ENCODE assay signal across 8 cellular contexts in genomic region chr16:85615852-85616607, GRCh38. TPM values are rescaled to one million over a fixed set of nuclear protein-coding genes. Genes with fewer than 3 reads are reported as not detected.
DNase-seq lines count a peak whose midpoint lies in the region; ATAC-seq and TF ChIP-seq lines count a peak whose summit lies in the region.

No MANE protein-coding gene starts in this region.

- H3K4me2 ChIP-seq in mesenchymal stem cell (ENCODE audit: low read length, poor library complexity, severe bottlenecking): peak overlapping the region; percentile 97

- H3K27me3 Mint-ChIP-seq in activated CD8-positive, alpha-beta T cell treated with anti-CD3 and anti-CD28 coated beads for 36 hours: no peaks in the 10 kb centered on the region

- TF ChIP-seq CTCF in GM06990 (IDR thresholded peaks at IDR 0.05; ENCODE audit: insufficient read depth, low read length, poor library complexity, severe bottlenecking): peak; percentile 97
- peak; percentile 98 for TF ChIP-seq CTCF in activated CD8-positive, alpha-beta T cell treated with anti-CD3 and anti-CD28 coated beads for 36 hours (IDR thresholded peaks at IDR 0.05)

- no peaks in the 10 kb centered on the region for H3K36me3 Mint-ChIP-seq in activated CD8-positive, alpha-beta T cell treated with anti-CD3 and anti-CD28 coated beads for 36 hours (ENCODE audit: low read depth)

- peak overlapping the region; percentile 77 for H4K91ac ChIP-seq in mesenchymal stem cell (ENCODE audit: low read length)

- H2AK5ac ChIP-seq in mesenchymal stem cell (ENCODE audit: low read length, severe bottlenecking): peak overlapping the region; percentile 52

- intact Hi-C loops in activated CD8-positive, alpha-beta T cell treated with anti-CD3 and anti-CD28 coated beads for 36 hours (cut with micrococcal nuclease): no loop called here

- peak; percentile 51 for ATAC-seq in HG02610 (IDR thresholded peaks at IDR 0.05; ENCODE audit: unreplicated experiment)
- peak; percentile 57 for ATAC-seq in activated CD8-positive, alpha-beta T cell treated with anti-CD3 and anti-CD28 coated beads for 36 hours
- no peak for ATAC-seq in HG03439 (IDR thresholded peaks at IDR 0.05; ENCODE audit: unreplicated experiment)

- H3K4me3 ChIP-seq in GM06990 (replicated peaks; ENCODE audit: low read depth, low read length) (peak overlapping the region; percentile 39), mesenchymal stem cell (ENCODE audit: insufficient read depth in 1 of 2, low read depth in 1 of 2, low read length in 2 of 2) (peak overlapping the region in 1 of 2 experiments; percentile 29)

- peak overlapping the region; percentile 84 to 88 for H3K4ac ChIP-seq in mesenchymal stem cell (ENCODE audit: low read depth in 1 of 2, low read length in 2 of 2)

- no peaks in the 10 kb centered on the region for H3K9me3 ChIP-seq in mesenchymal stem cell (ENCODE audit: control insufficient read depth, low read length)

- H3K27me3 ChIP-seq in GM06990 (replicated peaks; ENCODE audit: control insufficient read depth, insufficient read depth, low read length): no peaks in the 10 kb centered on the region
- H3K27me3 ChIP-seq in mesenchymal stem cell (ENCODE audit: control insufficient read depth in 1 of 2, insufficient read depth in 1 of 2, low read length in 2 of 2): no peaks in the 10 kb centered on the region

- peaks cover 44% of the 10 kb centered on the region for H3K4me1 Mint-ChIP-seq in activated CD8-positive, alpha-beta T cell treated with anti-CD3 and anti-CD28 coated beads for 36 hours (ENCODE audit: low read depth)

- H3K14ac ChIP-seq in mesenchymal stem cell (ENCODE audit: low read length in 2 of 2): peak overlapping the region in 1 of 2 experiments; percentile 35

- H2BK15ac ChIP-seq in mesenchymal stem cell (ENCODE audit: low read depth, poor library complexity, severe bottlenecking): peak overlapping the region; percentile 95

- peak overlapping the region; percentile 81 to 88 for H3K18ac ChIP-seq in mesenchymal stem cell (ENCODE audit: low read depth in 1 of 2, low read length in 2 of 2)

- H3K23ac ChIP-seq in mesenchymal stem cell (ENCODE audit: low read length in 2 of 2): no peak overlapping the region

- peaks cover 52% of the 10 kb centered on the region for H3K4me1 ChIP-seq in mesenchymal stem cell (ENCODE audit: control insufficient read depth, insufficient read depth, low read depth, low read length)

- H3K9ac ChIP-seq in mesenchymal stem cell (ENCODE audit: low read length): no peak overlapping the region

- peak overlapping the region; percentile 94 for H2BK120ac ChIP-seq in mesenchymal stem cell (ENCODE audit: low read depth, low read length)

- H3K79me1 ChIP-seq in mesenchymal stem cell (replicated peaks; ENCODE audit: low read length, poor library complexity, severe bottlenecking): peaks cover 44% of the 10 kb centered on the region

- WGBS in mesenchymal stem cell: 18% methylated on average over 21 of the region's 21 CpGs

- peak overlapping the region; percentile 18 for H3K27ac ChIP-seq in mesenchymal stem cell (ENCODE audit: low read length, poor library complexity, severe bottlenecking)

- peak overlapping the region; percentile 75 for H3K27ac Mint-ChIP-seq in activated CD8-positive, alpha-beta T cell treated with anti-CD3 and anti-CD28 coated beads for 36 hours

- no peaks in the 10 kb centered on the region for H3K9me3 Mint-ChIP-seq in activated CD8-positive, alpha-beta T cell treated with anti-CD3 and anti-CD28 coated beads for 36 hours

- DNase-seq in GM06990 (ENCODE audit: extremely low read depth, insufficient read length) (peak; percentile 76), NCI-H69 (lab: John Stamatoyannopoulos, UW) (peak; percentile 73), mesenchymal stem cell (peak; percentile 95)
- DNase-seq in activated CD8-positive, alpha-beta T cell treated with anti-CD3 and anti-CD28 coated beads for 36 hours: peak; percentile 93
- DNase-seq in effector CD4-positive, alpha-beta T cell: peak; percentile 66
- DNase-seq in stimulated activated CD8-positive, alpha-beta memory T cell treated with anti-CD3 and anti-CD28 coated beads, Interleukin-12 subunit alpha, Interleukin-12 subunit beta, amount 100 ng/mL, for 24 hours (ENCODE audit: extremely low read depth): peak; percentile 53

- H3K36me3 ChIP-seq in GM06990 (ENCODE audit: control insufficient read depth, insufficient read depth, low read length) (no peaks in the 10 kb centered on the region; the same call in 1 of the 2 replicates), mesenchymal stem cell (ENCODE audit: control insufficient read depth in 1 of 2, insufficient read depth in 2 of 2, low read depth in 1 of 2, low read length in 2 of 2) (peaks cover 0 to 26% of the 10 kb centered on the region in 2 experiments)

- peak overlapping the region; percentile 70 for H3K4me3 Mint-ChIP-seq in activated CD8-positive, alpha-beta T cell treated with anti-CD3 and anti-CD28 coated beads for 36 hours

- H2AFZ ChIP-seq in mesenchymal stem cell (ENCODE audit: low read depth, low read length): no peak overlapping the region

- POLR2A ChIA-PET in activated CD8-positive, alpha-beta T cell treated with anti-CD3 and anti-CD28 coated beads for 36 hours (lab: Charles Lee): interaction anchor here (0.6 to 5.8 kb wide), 7 partner anchors 9 to 150 kb away, joined by 3 to 52 read pairs (median 4); no protein-coding TSS in a partner anchor

- CTCF ChIA-PET in activated CD8-positive, alpha-beta T cell treated with anti-CD3 and anti-CD28 coated beads for 36 hours (lab: Charles Lee): interaction anchor here (0.5 to 5.3 kb wide), 71 partner anchors 9 to 375 kb away, joined by 3 to 95 read pairs (median 5); no protein-coding TSS in a partner anchor

- H2BK5ac ChIP-seq in mesenchymal stem cell (ENCODE audit: low read depth, low read length, poor library complexity, severe bottlenecking): no peak overlapping the region

- peak overlapping the region; percentile 39 for H4K8ac ChIP-seq in mesenchymal stem cell (ENCODE audit: low read length)

- H2BK12ac ChIP-seq in mesenchymal stem cell (ENCODE audit: low read length in 2 of 2): peak overlapping the region; percentile 55 to 75

RNA-seq across cellular contexts. Expression of gene GSE1, which starts 2.9 kb away (rescaled TPM):
- 10 to 100 TPM; 33.6 to 34.5 TPM for total RNA-seq in activated CD8-positive, alpha-beta T cell treated with anti-CD3 and anti-CD28 coated beads for 36 hours
- polyA plus RNA-seq in mesenchymal stem cell (2013, experiment 1 of 2): 39.2 TPM
- 38.5 TPM for polyA plus RNA-seq in mesenchymal stem cell (2013, experiment 2 of 2)
